Comparison of ENCODE assay signal across 10 cellular contexts in genomic region chr2:134301099-134301970, GRCh38. TPM values are rescaled to one million over a fixed set of nuclear protein-coding genes. Genes with fewer than 3 reads are reported as not detected.
DNase-seq lines count a peak whose midpoint lies in the region; ATAC-seq, FAIRE-seq and TF ChIP-seq lines count a peak whose summit lies in the region.
"Had no signal": no experiment of that assay in that cellular context is flagged by ENCODE, and none has a peak within 500 bp of the region (broad histone marks: within the 10 kb centered on the region; RNA-seq: fewer than 3 reads in every experiment).

No MANE protein-coding gene starts in this region.

- H2BK120ac ChIP-seq in neuronal stem cell (ENCODE audit: low read depth, low read length), result no peak overlapping the region

- no peak overlapping the region for H3K27ac ChIP-seq in CD8-positive, alpha-beta T cell (ENCODE audit: low read depth, low read length)
- no peak overlapping the region for H3K27ac ChIP-seq in neuronal stem cell (replicated peaks; ENCODE audit: low read length)

- no peak overlapping the region for H3K14ac ChIP-seq in neuronal stem cell (ENCODE audit: low read length)

- H3K9ac ChIP-seq in neuronal stem cell (ENCODE audit: low read depth, low read length, poor library complexity), result no peak overlapping the region

- H4K8ac ChIP-seq in neuronal stem cell (ENCODE audit: low read depth, low read length), result no peak overlapping the region

- H3K27me3 ChIP-seq in CD8-positive, alpha-beta T cell (ENCODE audit: insufficient read depth, low read length), result no peaks in the 10 kb centered on the region
- H3K27me3 ChIP-seq in neuronal stem cell (ENCODE audit: control insufficient read depth in 3 of 3, insufficient read depth in 3 of 3, low read depth in 1 of 3, low read length in 3 of 3), result no peaks in the 10 kb centered on the region
- H3K27me3 ChIP-seq: esophagus muscularis mucosa had no signal

- H2AFZ ChIP-seq in neuronal stem cell (ENCODE audit: low read length), result no peak overlapping the region

- H3K79me1 ChIP-seq in neuronal stem cell (ENCODE audit: low read depth, low read length), result no peaks in the 10 kb centered on the region

- peak; percentile 18 for FAIRE-seq in colon (lab: Jason Lieb, UNC)

- no peak overlapping the region for H3K23ac ChIP-seq in neuronal stem cell (ENCODE audit: low read depth, low read length, poor library complexity)

- H3K18ac ChIP-seq in neuronal stem cell (ENCODE audit: low read length), result no peak overlapping the region

- H2BK12ac ChIP-seq in neuronal stem cell (ENCODE audit: low read length), result no peak overlapping the region

- no peaks in the 10 kb centered on the region for H3K27me3 Mint-ChIP-seq in CD8-positive, alpha-beta T cell (ENCODE audit: low read depth)
- H3K27me3 Mint-ChIP-seq in nephron (ENCODE audit: low read depth), result no peaks in the 10 kb centered on the region

- intact Hi-C loops in CD8-positive, alpha-beta T cell (cut with DNase I, micrococcal nuclease), result loop anchor here in 1 of 2 experiments (5.0 kb wide), 1 partner anchor 111 kb away; no protein-coding TSS in a partner anchor

- peaks cover 75% of the 10 kb centered on the region for H3K4me1 Mint-ChIP-seq in CD8-positive, alpha-beta T cell (ENCODE audit: low read depth)
- peaks cover 43% of the 10 kb centered on the region for H3K4me1 Mint-ChIP-seq in nephron

- H3K4ac ChIP-seq in neuronal stem cell (ENCODE audit: low read length), result no peak overlapping the region

- H3K9me3 Mint-ChIP-seq in CD8-positive, alpha-beta T cell, result no peaks in the 10 kb centered on the region
- no peaks in the 10 kb centered on the region for H3K9me3 Mint-ChIP-seq in nephron

- TF ChIP-seq CTCF in CD8-positive, alpha-beta T cell (IDR thresholded peaks at IDR 0.05), result no peak
- TF ChIP-seq CTCF in nephron (IDR thresholded peaks at IDR 0.05; ENCODE audit: unreplicated experiment in 3 of 3), result no peak

- H3K9me3 ChIP-seq in CD8-positive, alpha-beta T cell (ENCODE audit: low read length), result no peaks in the 10 kb centered on the region
- peaks cover 0 to 5% of the 10 kb centered on the region in 2 donors for H3K9me3 ChIP-seq in neuronal stem cell (replicated peaks in 1 of 2; ENCODE audit: control insufficient read depth in 2 of 2, insufficient read depth in 1 of 2, low read depth in 1 of 2, low read length in 2 of 2)
- H3K9me3 ChIP-seq: esophagus muscularis mucosa had no signal

- no peaks in the 10 kb centered on the region for H3K36me3 ChIP-seq in CD8-positive, alpha-beta T cell (ENCODE audit: insufficient read depth, low read length)
- H3K36me3 ChIP-seq in neuronal stem cell (replicated peaks in 1 of 2; ENCODE audit: control insufficient read depth in 2 of 2, insufficient read depth in 2 of 2, low read length in 2 of 2), result no peaks in the 10 kb centered on the region
- H3K36me3 ChIP-seq: esophagus muscularis mucosa had no signal

- POLR2A ChIA-PET in CD8-positive, alpha-beta T cell (lab: Charles Lee), result interaction anchor here (0.6 kb wide), 2 partner anchors 66 to 174 kb away, joined by 3 to 5 read pairs; no protein-coding TSS in a partner anchor

- no peak overlapping the region for H2AK5ac ChIP-seq in neuronal stem cell (ENCODE audit: low read depth, low read length)

- H4K91ac ChIP-seq in neuronal stem cell (ENCODE audit: low read depth, low read length, poor library complexity), result no peak overlapping the region

- H3K4me3 Mint-ChIP-seq in CD8-positive, alpha-beta T cell, result no peak overlapping the region
- no peak overlapping the region for H3K4me3 Mint-ChIP-seq in nephron

- peaks cover 13% of the 10 kb centered on the region for H3K36me3 Mint-ChIP-seq in CD8-positive, alpha-beta T cell
- H3K36me3 Mint-ChIP-seq in nephron (ENCODE audit: low read depth), result peaks cover 24% of the 10 kb centered on the region

- H2BK15ac ChIP-seq in neuronal stem cell (ENCODE audit: low read length), result no peak overlapping the region

- WGBS in neuronal stem cell (ENCODE audit: extremely low coverage in 2 of 2, insufficient read length in 2 of 2, insufficient replicate concordance in 1 of 2), 2 donors, result no CpG with 5 or more reads among the region's 8 CpGs

- ATAC-seq in CD8-positive, alpha-beta T cell, result no peak
- no peak for ATAC-seq in GM21423 (IDR thresholded peaks at IDR 0.05; ENCODE audit: unreplicated experiment)
- no peak for ATAC-seq in GM18520 (IDR thresholded peaks at IDR 0.05; ENCODE audit: unreplicated experiment)

- no peak overlapping the region for H2BK5ac ChIP-seq in neuronal stem cell (ENCODE audit: low read length)

- H3K27ac Mint-ChIP-seq in CD8-positive, alpha-beta T cell, result peak overlapping the region; percentile 25
- H3K27ac Mint-ChIP-seq in nephron, result peak overlapping the region; percentile 62 to 76 (median 70)

- no peak for DNase-seq in CD8-positive, alpha-beta T cell
- DNase-seq in M059J (ENCODE audit: low read depth), result peak; percentile 35
- no peak for DNase-seq in LoVo (ENCODE audit: low spot score)
- no peak for DNase-seq in neuronal stem cell (ENCODE audit: low spot score)
- DNase-seq: NCI-H1417 treated with DMSO at 0.1 percent for 48 hours had no signal

- no peak overlapping the region for H3K4me3 ChIP-seq in CD8-positive, alpha-beta T cell (ENCODE audit: low read depth, low read length)
- no peak overlapping the region for H3K4me3 ChIP-seq in neuronal stem cell (ENCODE audit: low read length in 2 of 2)
- H3K4me3 ChIP-seq: esophagus muscularis mucosa had no signal

- no peak overlapping the region for H3K4me2 ChIP-seq in neuronal stem cell (ENCODE audit: insufficient read depth, low read length, poor library complexity, severe bottlenecking)

- CTCF ChIA-PET in CD8-positive, alpha-beta T cell (lab: Charles Lee), result interaction anchor here (1.1 to 1.4 kb wide), 2 partner anchors 55 to 57 kb away, joined by 3 read pairs; no protein-coding TSS in a partner anchor

- peaks cover 16% of the 10 kb centered on the region for H3K4me1 ChIP-seq in CD8-positive, alpha-beta T cell (ENCODE audit: insufficient read depth, low read length)
- no peaks in the 10 kb centered on the region for H3K4me1 ChIP-seq in neuronal stem cell (ENCODE audit: control insufficient read depth in 2 of 2, insufficient read depth in 1 of 2, low read depth in 1 of 2, low read length in 2 of 2)

RNA-seq across cellular contexts. Expression of gene MGAT5, which starts 47.5 kb away (rescaled TPM):
- total RNA-seq in CD8-positive, alpha-beta T cell, result 10 to 100 TPM; 49.6 to 52.9 TPM
- total RNA-seq in M059J (2014; rRNA removed; shearing (Covaris generic)), result 12.1 and 21.2 TPM in 2 replicates
- 15.1 TPM for polyA plus RNA-seq in neuronal stem cell (2013, experiment 1 of 2)
- polyA plus RNA-seq in neuronal stem cell (2013, experiment 2 of 2), result 14.4 TPM
